ENCODE assay signal across 10 cellular contexts in the genomic region with DNA sequence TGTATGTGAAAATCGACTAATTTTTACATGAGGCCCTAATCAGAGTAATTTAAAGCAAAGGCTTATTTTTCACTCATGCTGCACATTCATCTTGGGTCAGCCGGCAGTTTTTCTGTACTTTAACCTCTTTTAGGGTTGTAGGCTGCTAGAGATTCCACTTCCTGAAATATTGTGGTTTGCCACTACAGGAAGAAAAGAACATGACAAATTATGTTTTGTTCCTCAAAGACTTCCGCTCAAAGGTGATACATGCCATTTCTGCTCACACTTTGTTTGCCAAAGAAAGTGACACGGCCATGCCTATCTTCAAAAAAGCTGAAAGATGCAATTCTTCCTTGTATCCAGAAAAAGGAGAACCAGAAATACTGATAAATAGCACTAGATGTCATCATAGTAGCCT.
DNase-seq lines count a peak whose midpoint lies in the region; ATAC-seq and TF ChIP-seq lines count a peak whose summit lies in the region.
"Had no signal": no experiment of that assay in that cellular context is flagged by ENCODE, and none has a peak within 500 bp of the region (broad histone marks: within the 10 kb centered on the region; RNA-seq: fewer than 3 reads in every experiment).

No MANE protein-coding gene starts in this region.

- H3K36me3 ChIP-seq in CD8-positive, alpha-beta T cell (ENCODE audit: insufficient read depth, low read length): no peaks in the 10 kb centered on the region
- H3K36me3 ChIP-seq in sigmoid colon: no peaks in the 10 kb centered on the region

- H3K4me3 ChIP-seq in CD8-positive, alpha-beta T cell (ENCODE audit: low read depth, low read length): peak overlapping the region; percentile 2
- no peak overlapping the region for H3K4me3 ChIP-seq in Jurkat, Clone E6-1 (ENCODE audit: low read length)
- no peak overlapping the region for H3K4me3 ChIP-seq in sigmoid colon

- no peaks in the 10 kb centered on the region for H3K36me3 Mint-ChIP-seq in CD8-positive, alpha-beta T cell
- H3K36me3 Mint-ChIP-seq in activated T-helper 2 cell treated with anti-CD3 and anti-CD28 coated beads, Interferon-gamma antibody, Interleukin-2, Interleukin-4, amounts not matched to agents 10 μg/mL and 5 μg/mL and 100 μg/mL, durations not matched to agents 14 hours and 24 hours and 36 hours (ENCODE audit: low read depth): no peaks in the 10 kb centered on the region
- no peaks in the 10 kb centered on the region for H3K36me3 Mint-ChIP-seq in progenitor cell of endocrine pancreas (ENCODE audit: insufficient read depth)

- no peaks in the 10 kb centered on the region for H3K9me3 ChIP-seq in CD8-positive, alpha-beta T cell (ENCODE audit: low read length)
- H3K9me3 ChIP-seq in sigmoid colon: no peaks in the 10 kb centered on the region

- CTCF ChIA-PET in CD8-positive, alpha-beta T cell (lab: Charles Lee): interaction anchor here (0.7 to 1.4 kb wide), 3 partner anchors 50 to 74 kb away, joined by 3 to 4 read pairs (median 3); no protein-coding TSS in a partner anchor

- intact Hi-C loops in CD8-positive, alpha-beta T cell (cut with DNase I, micrococcal nuclease): no loop called here
- intact Hi-C loops in activated T-helper 2 cell treated with anti-CD3 and anti-CD28 coated beads, Interferon-gamma antibody, Interleukin-2, Interleukin-4, amounts not matched to agents 10 μg/mL and 5 μg/mL and 100 μg/mL, durations not matched to agents 14 hours and 24 hours and 36 hours (cut with micrococcal nuclease): no loop called here
- intact Hi-C loops in sigmoid colon (cut with DNase I): no loop called here

- TF ChIP-seq POLR2A in sigmoid colon (IDR thresholded peaks at IDR 0.05): no peak

- no peak for TF ChIP-seq CTCF in CD8-positive, alpha-beta T cell (IDR thresholded peaks at IDR 0.05)
- TF ChIP-seq CTCF in sigmoid colon (IDR thresholded peaks at IDR 0.05): no peak
- TF ChIP-seq CTCF in progenitor cell of endocrine pancreas (IDR thresholded peaks at IDR 0.05; ENCODE audit: unreplicated experiment): no peak

- peaks cover 40% of the 10 kb centered on the region for H3K4me1 ChIP-seq in CD8-positive, alpha-beta T cell (ENCODE audit: insufficient read depth, low read length)
- H3K4me1 ChIP-seq in sigmoid colon: no peaks in the 10 kb centered on the region
- H3K4me1 ChIP-seq: parathyroid adenoma had no signal

- peak overlapping the region; percentile 86 for H3K27ac Mint-ChIP-seq in CD8-positive, alpha-beta T cell
- no peak overlapping the region for H3K27ac Mint-ChIP-seq in activated T-helper 2 cell treated with anti-CD3 and anti-CD28 coated beads, Interferon-gamma antibody, Interleukin-2, Interleukin-4, amounts not matched to agents 10 μg/mL and 5 μg/mL and 100 μg/mL, durations not matched to agents 14 hours and 24 hours and 36 hours
- H3K27ac Mint-ChIP-seq in progenitor cell of endocrine pancreas: no peak overlapping the region

- WGBS in sigmoid colon, 2 donors: 19 to 34% methylated on average over 4 of the region's 4 CpGs

- H3K4me3 Mint-ChIP-seq in CD8-positive, alpha-beta T cell: peak overlapping the region; percentile 68
- H3K4me3 Mint-ChIP-seq in activated T-helper 2 cell treated with anti-CD3 and anti-CD28 coated beads, Interferon-gamma antibody, Interleukin-2, Interleukin-4, amounts not matched to agents 10 μg/mL and 5 μg/mL and 100 μg/mL, durations not matched to agents 14 hours and 24 hours and 36 hours (ENCODE audit: low read depth): peak overlapping the region; percentile 9
- no peak overlapping the region for H3K4me3 Mint-ChIP-seq in progenitor cell of endocrine pancreas (ENCODE audit: low read depth)

- H3K9me3 Mint-ChIP-seq in CD8-positive, alpha-beta T cell: no peaks in the 10 kb centered on the region
- H3K9me3 Mint-ChIP-seq in activated T-helper 2 cell treated with anti-CD3 and anti-CD28 coated beads, Interferon-gamma antibody, Interleukin-2, Interleukin-4, amounts not matched to agents 10 μg/mL and 5 μg/mL and 100 μg/mL, durations not matched to agents 14 hours and 24 hours and 36 hours: no peaks in the 10 kb centered on the region
- H3K9me3 Mint-ChIP-seq in progenitor cell of endocrine pancreas (ENCODE audit: low read depth): no peaks in the 10 kb centered on the region

- peak; percentile 49 for ATAC-seq in CD8-positive, alpha-beta T cell
- peak; percentile 65 for ATAC-seq in GM19452 (IDR thresholded peaks at IDR 0.05; ENCODE audit: unreplicated experiment)

- no peak for TF ChIP-seq EP300 in sigmoid colon (IDR thresholded peaks at IDR 0.05)

- H3K27me3 Mint-ChIP-seq in CD8-positive, alpha-beta T cell (ENCODE audit: low read depth): no peaks in the 10 kb centered on the region
- H3K27me3 Mint-ChIP-seq in activated T-helper 2 cell treated with anti-CD3 and anti-CD28 coated beads, Interferon-gamma antibody, Interleukin-2, Interleukin-4, amounts not matched to agents 10 μg/mL and 5 μg/mL and 100 μg/mL, durations not matched to agents 14 hours and 24 hours and 36 hours (ENCODE audit: low read depth): peaks cover 3% of the 10 kb centered on the region
- H3K27me3 Mint-ChIP-seq in progenitor cell of endocrine pancreas: no peaks in the 10 kb centered on the region

- H3K27me3 ChIP-seq in CD8-positive, alpha-beta T cell (ENCODE audit: insufficient read depth, low read length): no peaks in the 10 kb centered on the region
- no peaks in the 10 kb centered on the region for H3K27me3 ChIP-seq in sigmoid colon

- POLR2A ChIA-PET in CD8-positive, alpha-beta T cell (lab: Charles Lee): no interaction called here

- no peak for DNase-seq in CD8-positive, alpha-beta T cell
- DNase-seq in Jurkat, Clone E6-1 (ENCODE audit: low read depth, low spot score): peak; percentile 66
- no peak for DNase-seq in activated T-helper 2 cell treated with anti-CD3 and anti-CD28 coated beads, Interferon-gamma antibody, Interleukin-2, Interleukin-4, amounts not matched to agents 10 μg/mL and 5 μg/mL and 100 μg/mL, durations not matched to agents 14 hours and 24 hours and 36 hours (ENCODE audit: low spot score)
- DNase-seq in sigmoid colon: no peak
- DNase-seq in NCI-H446 (lab: John Stamatoyannopoulos, UW): no peak
- DNase-seq in progenitor cell of endocrine pancreas (ENCODE audit: low spot score, unreplicated experiment): no peak
- DNase-seq in iPS-NIHi7 (ENCODE audit: extremely low spot score): no peak
- DNase-seq: COR-L47 had no signal

- no peak overlapping the region for H3K27ac ChIP-seq in CD8-positive, alpha-beta T cell (ENCODE audit: low read depth, low read length)
- H3K27ac ChIP-seq in sigmoid colon: no peak overlapping the region
- H3K27ac ChIP-seq: parathyroid adenoma had no signal

- peaks cover 55% of the 10 kb centered on the region for H3K4me1 Mint-ChIP-seq in CD8-positive, alpha-beta T cell (ENCODE audit: low read depth)
- H3K4me1 Mint-ChIP-seq in activated T-helper 2 cell treated with anti-CD3 and anti-CD28 coated beads, Interferon-gamma antibody, Interleukin-2, Interleukin-4, amounts not matched to agents 10 μg/mL and 5 μg/mL and 100 μg/mL, durations not matched to agents 14 hours and 24 hours and 36 hours (ENCODE audit: low read depth): peaks cover 26% of the 10 kb centered on the region
- H3K4me1 Mint-ChIP-seq in progenitor cell of endocrine pancreas (ENCODE audit: low read depth): no peaks in the 10 kb centered on the region
